8 cellular contexts compared by ENCODE assay signal in the genomic region with DNA sequence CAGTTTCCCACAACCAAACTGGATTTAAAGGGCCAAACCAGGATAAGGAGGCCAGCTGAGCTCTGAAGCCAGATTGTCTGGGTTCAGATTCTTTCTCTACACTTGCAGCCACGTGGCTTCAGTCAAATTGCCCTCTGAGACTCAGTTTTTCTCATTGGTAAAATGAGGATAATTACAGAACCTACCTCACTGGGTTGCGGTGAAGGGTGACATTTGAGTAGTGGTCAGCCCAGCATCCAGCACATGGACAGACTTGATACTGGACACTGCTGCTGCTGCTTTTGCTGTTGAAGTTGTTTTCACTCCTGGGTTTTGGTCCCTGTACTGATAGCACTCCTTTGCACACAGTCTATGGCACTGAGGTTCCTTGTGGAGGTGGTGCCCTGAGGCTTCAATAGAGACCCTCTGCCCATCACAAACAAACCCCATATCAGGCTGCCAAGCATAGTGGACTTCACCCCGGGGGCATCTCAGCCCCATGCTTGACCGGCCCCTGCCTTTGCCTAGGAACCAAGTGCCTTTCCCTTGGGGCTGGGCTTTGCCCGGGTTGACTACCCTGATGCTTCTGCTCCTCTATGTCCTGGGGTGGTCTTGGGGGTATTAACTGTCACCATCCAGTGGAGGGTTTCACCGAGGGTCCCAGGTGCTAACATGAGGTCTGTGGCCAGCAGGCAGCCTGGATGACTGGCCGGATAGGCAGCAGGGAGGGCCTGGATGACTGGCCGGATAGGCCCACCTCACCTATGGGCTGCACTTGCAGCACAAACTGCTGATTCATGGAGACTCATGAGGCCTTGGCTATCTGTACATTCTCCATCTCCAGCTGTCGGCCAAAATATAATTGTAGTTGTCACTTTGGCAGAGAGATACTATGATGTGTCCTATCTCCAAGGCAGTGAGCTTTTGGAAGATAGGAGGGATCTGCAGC. TPM values are rescaled to one million over a fixed set of nuclear protein-coding genes. Genes with fewer than 3 reads are reported as not detected.
DNase-seq lines count a peak whose midpoint lies in the region; ATAC-seq and TF ChIP-seq lines count a peak whose summit lies in the region.

No MANE protein-coding gene starts in this region.

- TF ChIP-seq RAD21 in SK-N-SH (IDR thresholded peaks at IDR 0.05; ENCODE audit: low read length): no peak

- H3K4me3 ChIP-seq in SK-N-SH (ENCODE audit: low read depth in 2 of 2, low read length in 1 of 2) (no peak overlapping the region), vagina (no peak overlapping the region)

- no peaks in the 10 kb centered on the region for H3K27me3 Mint-ChIP-seq in stimulated activated naive CD8-positive, alpha-beta T cell treated with anti-CD3 and anti-CD28 coated beads, Interleukin-15, amount 100 ng/mL, for 72 hours

- H2AFZ ChIP-seq in SK-N-SH (ENCODE audit: low read depth): peak overlapping the region; percentile 81; the same call in 1 of the 2 replicates

- H4K20me1 ChIP-seq in SK-N-SH (ENCODE audit: insufficient read depth): no peaks in the 10 kb centered on the region

- CTCF ChIA-PET in SK-N-SH (lab: Yijun Ruan, JAX): interaction anchor here (1.3 to 1.7 kb wide), 2 partner anchors 11 to 26 kb away, joined by 4 to 8 read pairs; partner anchors contain the start of gene CDKN2AIPNL

- no peaks in the 10 kb centered on the region for H3K9me3 Mint-ChIP-seq in stimulated activated naive CD8-positive, alpha-beta T cell treated with anti-CD3 and anti-CD28 coated beads, Interleukin-15, amount 100 ng/mL, for 72 hours

- H3K4me1 ChIP-seq in SK-N-SH (ENCODE audit: control insufficient read depth in 1 of 2, insufficient read depth in 2 of 2, low read depth in 1 of 2, low read length in 1 of 2) (peaks cover 25 to 36% of the 10 kb centered on the region in 2 experiments; a peak in 3 of 4 replicates), vagina (peaks cover 37% of the 10 kb centered on the region)

- H3K27ac Mint-ChIP-seq in stimulated activated naive CD8-positive, alpha-beta T cell treated with anti-CD3 and anti-CD28 coated beads, Interleukin-15, amount 100 ng/mL, for 72 hours: peak overlapping the region; percentile 90 to 94

- H3K4me2 ChIP-seq in SK-N-SH: peak overlapping the region; percentile 74

- POLR2A ChIA-PET in SK-N-SH (lab: Yijun Ruan, JAX): no interaction called here

- TF ChIP-seq CTCF in SK-N-SH (IDR thresholded peaks at IDR 0.05) (no peak), vagina (IDR thresholded peaks at IDR 0.05) (no peak)

- H3K9ac ChIP-seq in SK-N-SH: peak overlapping the region; percentile 80

- no peaks in the 10 kb centered on the region for H3K79me2 ChIP-seq in SK-N-SH (ENCODE audit: insufficient read depth)

- peaks cover 45% of the 10 kb centered on the region for H3F3A ChIP-seq in SK-N-SH (replicated peaks; ENCODE audit: insufficient read depth)

- no peak for DNase-seq in SK-N-SH
- peak; percentile 49 for DNase-seq in glomerular visceral epithelial cell (ENCODE audit: extremely low spot score)
- DNase-seq in stimulated activated naive CD8-positive, alpha-beta T cell treated with anti-CD3 and anti-CD28 coated beads, Interleukin-15, amount 100 ng/mL, for 72 hours: no peak
- no peak for DNase-seq in NCI-H345 (lab: John Stamatoyannopoulos, UW)
- no peak for DNase-seq in NCI-H1930 (lab: John Stamatoyannopoulos, UW)
- no peak for DNase-seq in AG20443 (ENCODE audit: low spot score)
- no peak for DNase-seq in vagina (ENCODE audit: extremely low spot score in 2 of 2)

- peak; percentile 12 for ATAC-seq in GM21717 (IDR thresholded peaks at IDR 0.05; ENCODE audit: unreplicated experiment)
- ATAC-seq in stimulated activated naive CD8-positive, alpha-beta T cell treated with anti-CD3 and anti-CD28 coated beads, Interleukin-15, amount 100 ng/mL, for 72 hours: peak; percentile 1

- H3K9me2 ChIP-seq in SK-N-SH: no peaks in the 10 kb centered on the region

- no peak for TF ChIP-seq POLR2A in vagina (IDR thresholded peaks at IDR 0.05)

- H3K4me3 Mint-ChIP-seq in stimulated activated naive CD8-positive, alpha-beta T cell treated with anti-CD3 and anti-CD28 coated beads, Interleukin-15, amount 100 ng/mL, for 72 hours: no peak overlapping the region

- H3K27me3 ChIP-seq in SK-N-SH (ENCODE audit: insufficient read depth): no peaks in the 10 kb centered on the region
- H3K27me3 ChIP-seq in vagina: no peaks in the 10 kb centered on the region

- peaks cover 43% of the 10 kb centered on the region for H3K4me1 Mint-ChIP-seq in stimulated activated naive CD8-positive, alpha-beta T cell treated with anti-CD3 and anti-CD28 coated beads, Interleukin-15, amount 100 ng/mL, for 72 hours

- H3K27ac ChIP-seq in SK-N-SH (ENCODE audit: low read depth in 2 of 2, low read length in 1 of 2) (peak overlapping the region; percentile 16 to 96; a peak in 3 of 4 replicates), vagina (no peak overlapping the region)

- WGBS in SK-N-SH (ENCODE audit: low lambda C conversion rate): 59% methylated on average over 5 of the region's 9 CpGs

- intact Hi-C loops in vagina (cut with DNase I): no loop called here

- H3K36me3 ChIP-seq in SK-N-SH (replicated peaks in 1 of 2; ENCODE audit: control insufficient read depth in 1 of 2, insufficient read depth in 2 of 2, low read length in 1 of 2) (no peaks in the 10 kb centered on the region), vagina (no peaks in the 10 kb centered on the region)

- TF ChIP-seq EP300 in SK-N-SH (IDR thresholded peaks at IDR 0.05; ENCODE audit: borderline replicate concordance in 1 of 2, low read depth in 1 of 2, low read length in 1 of 2): peak in 1 of 2 experiments; percentile 73; a peak in 1 of 4 replicates

- H3K9me3 ChIP-seq in SK-N-SH (no peaks in the 10 kb centered on the region), vagina (no peaks in the 10 kb centered on the region)

TF ChIP-seq in SK-N-SH, 30 proteins besides CTCF, POLR2A, EP300 and RAD21 (continues in another document):
- no peak for TF ChIP-seq SIN3A (IDR thresholded peaks at IDR 0.05; ENCODE audit: borderline replicate concordance, low read depth, low read length)
- TF ChIP-seq RFX5 (IDR thresholded peaks at IDR 0.05; ENCODE audit: low read length): no peak
- no peak for TF ChIP-seq FOXM1 (IDR thresholded peaks at IDR 0.05; ENCODE audit: low read depth)
- TF ChIP-seq NFIC (IDR thresholded peaks at IDR 0.05; ENCODE audit: borderline replicate concordance): no peak
- no peak for TF ChIP-seq TAF1 (IDR thresholded peaks at IDR 0.05; ENCODE audit: borderline replicate concordance, low read depth, low read length)
- TF ChIP-seq MEF2A (IDR thresholded peaks at IDR 0.05; ENCODE audit: borderline replicate concordance, low read depth): no peak
- TF ChIP-seq RCOR1 (IDR thresholded peaks at IDR 0.05; ENCODE audit: low read length): no peak
- no peak for TF ChIP-seq IRF3 (IDR thresholded peaks at IDR 0.05; ENCODE audit: low read depth, low read length)
- TF ChIP-seq MXI1 (IDR thresholded peaks at IDR 0.05; ENCODE audit: low read depth, low read length): no peak
- peak; percentile 43; the same call in 1 of the 2 replicates for TF ChIP-seq JUND (IDR thresholded peaks at IDR 0.05)
- TF ChIP-seq YY1 (IDR thresholded peaks at IDR 0.05; ENCODE audit: low read depth): no peak
- TF ChIP-seq GABPA (IDR thresholded peaks at IDR 0.05; ENCODE audit: low read depth): no peak
- TF ChIP-seq CHD2 (IDR thresholded peaks at IDR 0.05; ENCODE audit: low read length, partially characterized antibody): no peak
- TF ChIP-seq TCF12 (IDR thresholded peaks at IDR 0.05): peak; percentile 90
- TF ChIP-seq FOSL2 (IDR thresholded peaks at IDR 0.05; ENCODE audit: borderline replicate concordance, low read depth): peak; percentile 34; the same call in 1 of the 2 replicates
- TF ChIP-seq FOXJ3 (CRISPR knock-in tag; IDR thresholded peaks at IDR 0.05): no peak
- TF ChIP-seq RXRA (IDR thresholded peaks at IDR 0.05; ENCODE audit: borderline replicate concordance, low read depth): no peak; the same call in 1 of the 2 replicates
- no peak for TF ChIP-seq EZH2phosphoT487 (IDR thresholded peaks at IDR 0.05; ENCODE audit: borderline replicate concordance, low read depth)
- no peak for TF ChIP-seq MAX (IDR thresholded peaks at IDR 0.05; ENCODE audit: low read depth)
- no peak for TF ChIP-seq SMC3 (IDR thresholded peaks at IDR 0.05; ENCODE audit: low read depth, low read length)
- TF ChIP-seq NRF1 (IDR thresholded peaks at IDR 0.05; ENCODE audit: low read depth, low read length): no peak
- TF ChIP-seq, protein P1, sequence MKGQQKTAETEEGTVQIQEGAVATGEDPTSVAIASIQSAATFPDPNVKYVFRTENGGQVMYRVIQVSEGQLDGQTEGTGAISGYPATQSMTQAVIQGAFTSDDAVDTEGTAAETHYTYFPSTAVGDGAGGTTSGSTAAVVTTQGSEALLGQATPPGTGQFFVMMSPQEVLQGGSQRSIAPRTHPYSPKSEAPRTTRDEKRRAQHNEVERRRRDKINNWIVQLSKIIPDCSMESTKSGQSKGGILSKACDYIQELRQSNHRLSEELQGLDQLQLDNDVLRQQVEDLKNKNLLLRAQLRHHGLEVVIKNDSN (IDR thresholded peaks at IDR 0.05; ENCODE audit: borderline replicate concordance, low read depth): no peak

RNA-seq across cellular contexts. Expression of gene CDKN2AIPNL, which starts 25.9 kb away (rescaled TPM):
- polyA plus RNA-seq in SK-N-SH (2012; rRNA removed): 23.3 and 29.4 TPM in 2 replicates
- 32.0 and 35.5 TPM in 2 replicates for polyA plus RNA-seq in SK-N-SH (2012; cell fraction: cytosol; rRNA removed)
- 7.2 and 10.1 TPM in 2 replicates for polyA plus RNA-seq in SK-N-SH (2012; cell fraction: nucleus; rRNA removed)
- total RNA-seq in vagina: 18.4 TPM
